In the genomic region with DNA sequence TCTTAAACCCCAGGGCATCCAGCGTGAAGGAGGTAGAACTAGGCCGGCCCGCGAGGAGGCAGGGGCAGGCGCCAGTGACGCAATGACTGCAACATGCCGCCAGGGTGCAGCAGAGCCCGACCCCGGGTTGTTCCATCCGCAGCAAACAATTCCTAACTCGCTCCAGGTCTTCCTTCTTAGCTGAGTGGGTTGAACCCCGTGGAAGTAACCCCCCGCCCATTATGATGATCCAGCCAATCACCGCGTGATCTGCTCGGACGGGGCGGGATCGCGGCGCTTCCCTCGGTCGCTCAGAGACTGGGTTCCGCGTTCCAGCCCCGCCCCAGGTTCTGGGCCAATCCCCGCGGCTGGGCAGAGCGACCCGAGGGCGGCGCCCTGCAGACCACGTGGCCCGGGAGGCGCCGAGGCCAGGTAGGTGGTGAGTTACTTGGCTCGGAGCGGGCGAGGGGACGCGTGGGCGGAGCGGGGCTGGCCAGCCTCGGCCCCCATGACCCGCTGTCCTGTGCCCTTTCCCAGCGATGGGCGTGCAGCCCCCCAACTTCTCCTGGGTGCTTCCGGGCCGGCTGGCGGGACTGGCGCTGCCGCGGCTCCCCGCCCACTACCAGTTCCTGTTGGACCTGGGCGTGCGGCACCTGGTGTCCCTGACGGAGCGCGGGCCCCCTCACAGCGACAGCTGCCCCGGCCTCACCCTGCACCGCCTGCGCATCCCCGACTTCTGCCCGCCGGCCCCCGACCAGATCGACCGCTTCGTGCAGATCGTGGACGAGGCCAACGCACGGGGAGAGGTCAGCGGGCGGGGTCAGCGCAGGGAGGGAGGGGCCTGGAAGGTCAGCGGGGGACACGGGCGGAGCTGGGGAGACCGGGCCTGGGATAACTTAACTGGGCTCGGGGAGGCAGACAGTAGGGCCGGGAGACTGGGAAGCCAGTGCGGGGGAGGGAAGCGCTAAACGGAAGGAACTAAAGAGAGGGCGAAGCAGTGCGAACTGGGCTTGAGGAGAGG, we compare ENCODE assay signal across 1 cellular context.
TF ChIP-seq lines count a peak whose summit lies in the region.

TSS of gene DUSP23 (plus strand) at position 380 of the 1,000 bp plus-strand sequence. CDS start at position 519, 139 bp downstream.

TF ChIP-seq in WTC11, 78 proteins besides CTCF, POLR2A, EP300 and RAD21 (continued from another document):
- TF ChIP-seq TEAD1 (CRISPR knock-in tag; IDR thresholded peaks at IDR 0.05) = peak; percentile 96
- TF ChIP-seq GTF2I (CRISPR knock-in tag; conservative IDR thresholded peaks at IDR 0.05) = no peak
- peak; percentile 91; the same call in 1 of the 2 replicates for TF ChIP-seq JUN (CRISPR knock-in tag; IDR thresholded peaks at IDR 0.05)
- peak; percentile 98 for TF ChIP-seq ARID4B (CRISPR knock-in tag; IDR thresholded peaks at IDR 0.05; ENCODE audit: borderline replicate concordance)
- TF ChIP-seq GABPB1 (CRISPR knock-in tag; IDR thresholded peaks at IDR 0.05) = no peak
- TF ChIP-seq HMGA2 (CRISPR knock-in tag; IDR thresholded peaks at IDR 0.05) = no peak
- TF ChIP-seq ZNF317 (CRISPR knock-in tag; IDR thresholded peaks at IDR 0.05; ENCODE audit: borderline replicate concordance, low read depth) = peak; percentile 49; the same call in 1 of the 2 replicates
- peak; percentile 65; the same call in 1 of the 2 replicates for TF ChIP-seq ATF3 (CRISPR knock-in tag; conservative IDR thresholded peaks at IDR 0.05)
- peak; percentile 98 for TF ChIP-seq FOXP1 (CRISPR knock-in tag; IDR thresholded peaks at IDR 0.05; ENCODE audit: borderline replicate concordance)
- TF ChIP-seq AR (CRISPR knock-in tag; IDR thresholded peaks at IDR 0.05) = no peak
- no peak for TF ChIP-seq SOX15 (CRISPR knock-in tag; IDR thresholded peaks at IDR 0.05)
- TF ChIP-seq NFATC4 (CRISPR knock-in tag; IDR thresholded peaks at IDR 0.05) = no peak
- TF ChIP-seq E2F4 (CRISPR knock-in tag; IDR thresholded peaks at IDR 0.05; ENCODE audit: borderline replicate concordance, low read depth) = peak; percentile 64; the same call in 1 of the 2 replicates
- 0 out of 2 replicates have a peak, but pooled peaks have one; percentile 43 for TF ChIP-seq AFF4 (CRISPR knock-in tag; IDR thresholded peaks at IDR 0.05; ENCODE audit: borderline replicate concordance)
- 0 out of 2 replicates have a peak, but pooled peaks have one; percentile 58 for TF ChIP-seq NR1H2 (CRISPR knock-in tag; IDR thresholded peaks at IDR 0.05)
- TF ChIP-seq ZNF532 (CRISPR knock-in tag; IDR thresholded peaks at IDR 0.05; ENCODE audit: borderline replicate concordance) = peak; percentile 71; the same call in 1 of the 2 replicates
- TF ChIP-seq, protein P1, sequence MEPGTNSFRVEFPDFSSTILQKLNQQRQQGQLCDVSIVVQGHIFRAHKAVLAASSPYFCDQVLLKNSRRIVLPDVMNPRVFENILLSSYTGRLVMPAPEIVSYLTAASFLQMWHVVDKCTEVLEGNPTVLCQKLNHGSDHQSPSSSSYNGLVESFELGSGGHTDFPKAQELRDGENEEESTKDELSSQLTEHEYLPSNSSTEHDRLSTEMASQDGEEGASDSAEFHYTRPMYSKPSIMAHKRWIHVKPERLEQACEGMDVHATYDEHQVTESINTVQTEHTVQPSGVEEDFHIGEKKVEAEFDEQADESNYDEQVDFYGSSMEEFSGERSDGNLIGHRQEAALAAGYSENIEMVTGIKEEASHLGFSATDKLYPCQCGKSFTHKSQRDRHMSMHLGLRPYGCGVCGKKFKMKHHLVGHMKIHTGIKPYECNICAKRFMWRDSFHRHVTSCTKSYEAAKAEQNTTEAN (CRISPR knock-in tag; IDR thresholded peaks at IDR 0.05) = peak; percentile 85
- TF ChIP-seq NR2C2 (CRISPR knock-in tag; IDR thresholded peaks at IDR 0.05) = no peak; the same call in 1 of the 2 replicates
- TF ChIP-seq USF1 (CRISPR knock-in tag; IDR thresholded peaks at IDR 0.05) = peak; percentile 97
- TF ChIP-seq GRHL2 (CRISPR knock-in tag; IDR thresholded peaks at IDR 0.05; ENCODE audit: insufficient replicate concordance, severe bottlenecking) = no peak
TF ChIP-seq in WTC11: peak in this region for 43.
